ENCODE assay signal across 8 cellular contexts in the genomic region with DNA sequence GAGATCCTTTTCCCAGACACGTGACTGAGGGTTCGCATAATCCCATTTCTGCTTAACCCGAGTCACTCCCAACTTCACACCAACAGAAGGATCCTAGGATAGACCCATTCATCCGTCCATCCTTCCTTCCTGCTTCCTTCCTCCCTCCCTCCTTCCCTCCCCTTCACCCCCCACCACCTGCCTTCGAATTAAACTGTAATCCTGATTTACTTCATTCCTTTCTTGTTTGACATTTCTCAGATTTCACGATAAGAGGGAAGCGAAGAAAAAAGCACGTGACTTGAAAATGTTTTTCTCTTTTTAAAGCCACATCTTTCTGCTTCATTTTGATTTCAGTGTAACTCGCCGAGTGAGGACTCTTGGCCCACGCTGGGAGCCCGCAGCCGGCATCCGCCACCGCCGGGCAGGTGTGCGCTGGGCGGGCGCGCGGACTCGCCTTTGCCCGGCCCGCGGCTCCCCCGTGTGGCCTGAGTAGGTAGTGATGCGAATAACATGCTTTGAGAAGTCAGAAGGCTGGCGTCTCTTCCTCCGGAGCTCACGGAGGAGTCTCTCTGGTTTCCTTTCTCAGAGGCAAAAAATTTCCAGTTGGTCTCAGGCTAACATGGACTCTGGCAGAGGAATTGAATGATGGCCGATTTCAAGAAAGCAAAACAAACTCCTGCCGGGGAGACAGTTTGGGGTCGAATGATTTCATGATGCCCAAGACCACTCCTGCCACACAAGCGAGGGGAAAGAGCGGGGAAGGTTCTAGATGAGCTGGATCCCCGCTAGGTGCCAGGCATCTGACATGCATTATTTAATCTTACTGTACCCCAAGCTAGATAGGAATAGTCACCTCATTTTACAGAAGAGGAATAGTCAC.
A peak's percentile ranks its signal among the peaks of the same experiment; 100 is the strongest.
DNase-seq lines count a peak whose midpoint lies in the region; ATAC-seq and TF ChIP-seq lines count a peak whose summit lies in the region.

No MANE protein-coding gene starts in this region.

- no peaks in the 10 kb centered on the region for H3K9me3 Mint-ChIP-seq in CD8-positive, alpha-beta T cell

- H3K4me3 ChIP-seq in CD8-positive, alpha-beta T cell (ENCODE audit: low read depth, low read length), result no peak overlapping the region
- H3K4me3 ChIP-seq in epithelial cell of proximal tubule (ENCODE audit: low read depth, low read length), result peak overlapping the region; percentile 20
- peak overlapping the region; percentile 41 to 56 for H3K4me3 ChIP-seq in mucosa of rectum (ENCODE audit: low read length in 2 of 2)

- peaks cover 35% of the 10 kb centered on the region for H3K4me1 Mint-ChIP-seq in CD8-positive, alpha-beta T cell (ENCODE audit: low read depth)

- CTCF ChIA-PET in CD8-positive, alpha-beta T cell (lab: Charles Lee), result interaction anchor here (0.6 to 10.2 kb wide), 20 partner anchors 10 to 893 kb away, joined by 3 to 71 read pairs (median 3); partner anchors contain the start of gene ISOC1

- peaks cover 22% of the 10 kb centered on the region for H3K4me1 ChIP-seq in CD8-positive, alpha-beta T cell (ENCODE audit: insufficient read depth, low read length)
- H3K4me1 ChIP-seq in mucosa of rectum (ENCODE audit: control insufficient read depth in 2 of 2, insufficient read depth in 2 of 2, low read length in 2 of 2), result peaks cover 11 to 22% of the 10 kb centered on the region in 2 donors

- intact Hi-C loops in CD8-positive, alpha-beta T cell (cut with DNase I, micrococcal nuclease), result loop anchor here (1.0 to 5.0 kb wide), 6 partner anchors 114 to 637 kb away; partner anchors contain the start of gene SLC12A2 (in 1 of the 2)

- no peak overlapping the region for H3K9ac ChIP-seq in mucosa of rectum (ENCODE audit: low read depth in 1 of 2, low read length in 2 of 2)

- H3K27ac Mint-ChIP-seq in CD8-positive, alpha-beta T cell, result no peak overlapping the region

- POLR2A ChIA-PET in CD8-positive, alpha-beta T cell (lab: Charles Lee), result no interaction called here

- no peaks in the 10 kb centered on the region for H3K36me3 Mint-ChIP-seq in CD8-positive, alpha-beta T cell

- H3K4me3 Mint-ChIP-seq in CD8-positive, alpha-beta T cell, result peak overlapping the region; percentile 61

- DNase-seq in CD8-positive, alpha-beta T cell, result peak; percentile 65 to 91 (median 80)
- DNase-seq in NOMO-1 treated with DMSO at 0.1 percent for 48 hours (lab: John Stamatoyannopoulos, UW; ENCODE audit: unreplicated experiment), result peak; percentile 35
- DNase-seq in activated T-cell treated with anti-CD3 and anti-CD28 coated beads for 1 hour (ENCODE audit: low read depth), result peak; percentile 82
- DNase-seq in epithelial cell of proximal tubule (ENCODE audit: low read depth), result no peak
- peak; percentile 90 for DNase-seq in stimulated activated CD8-positive, alpha-beta memory T cell treated with anti-CD3 and anti-CD28 coated beads, Interleukin-4, amount 100 ng/mL, for 48 hours

- ATAC-seq in CD8-positive, alpha-beta T cell, result peak; percentile 77
- ATAC-seq in GM19395 (IDR thresholded peaks at IDR 0.05; ENCODE audit: unreplicated experiment), result peak; percentile 95
- ATAC-seq in HG03457 (IDR thresholded peaks at IDR 0.05; ENCODE audit: unreplicated experiment), result peak; percentile 94

- no peaks in the 10 kb centered on the region for H3K9me3 ChIP-seq in CD8-positive, alpha-beta T cell (ENCODE audit: low read length)
- no peaks in the 10 kb centered on the region for H3K9me3 ChIP-seq in mucosa of rectum (ENCODE audit: control insufficient read depth in 2 of 2, low read length in 2 of 2)

- H3K27ac ChIP-seq in CD8-positive, alpha-beta T cell (ENCODE audit: low read depth, low read length), result no peak overlapping the region
- H3K27ac ChIP-seq in mucosa of rectum (ENCODE audit: low read depth in 2 of 2, low read length in 2 of 2), result no peak overlapping the region

- H3K36me3 ChIP-seq in CD8-positive, alpha-beta T cell (ENCODE audit: insufficient read depth, low read length), result no peaks in the 10 kb centered on the region
- H3K36me3 ChIP-seq in mucosa of rectum (ENCODE audit: control insufficient read depth in 2 of 2, insufficient read depth in 2 of 2, low read length in 2 of 2), result peaks cover 6 to 10% of the 10 kb centered on the region in 2 donors

- peak; percentile 96 for TF ChIP-seq CTCF in CD8-positive, alpha-beta T cell (IDR thresholded peaks at IDR 0.05)
- peak; percentile 85 for TF ChIP-seq CTCF in epithelial cell of proximal tubule (conservative IDR thresholded peaks at IDR 0.05; ENCODE audit: low read depth, low read length)

- no peaks in the 10 kb centered on the region for H3K27me3 ChIP-seq in CD8-positive, alpha-beta T cell (ENCODE audit: insufficient read depth, low read length)
- H3K27me3 ChIP-seq in mucosa of rectum (ENCODE audit: control insufficient read depth in 2 of 2, insufficient read depth in 2 of 2, low read length in 2 of 2), result no peaks in the 10 kb centered on the region

- H3K27me3 Mint-ChIP-seq in CD8-positive, alpha-beta T cell (ENCODE audit: low read depth), result peaks cover 9% of the 10 kb centered on the region
